ENCODE assay signal across 11 cellular contexts in genomic region chr1:1832820-1833219, GRCh38. TPM values are rescaled to one million over a fixed set of nuclear protein-coding genes. Genes with fewer than 3 reads are reported as not detected.
DNase-seq lines count a peak whose midpoint lies in the region; ATAC-seq and TF ChIP-seq lines count a peak whose summit lies in the region.
"Had no signal": no experiment of that assay in that cellular context is flagged by ENCODE, and none has a peak within 500 bp of the region (broad histone marks: within the 10 kb centered on the region; RNA-seq: fewer than 3 reads in every experiment).

No MANE protein-coding gene starts in this region.

- H3K27me3 Mint-ChIP-seq in activated CD4-positive, alpha-beta T cell treated with anti-CD3 and anti-CD28 coated beads, Interleukin-2, amount 10 ng/mL, durations not matched to agents 24 days and 14 days, result no peaks in the 10 kb centered on the region
- H3K27me3 Mint-ChIP-seq: central memory CD8-positive, alpha-beta T cell had no signal

- intact Hi-C loops in activated CD4-positive, alpha-beta T cell treated with anti-CD3 and anti-CD28 coated beads, Interleukin-2, amount 10 ng/mL, durations not matched to agents 24 days and 14 days (cut with micrococcal nuclease), result no loop called here
- intact Hi-C loops in colonic mucosa (cut with DNase I), result no loop called here

- H3K27ac Mint-ChIP-seq in activated CD4-positive, alpha-beta T cell treated with anti-CD3 and anti-CD28 coated beads, Interleukin-2, amount 10 ng/mL, durations not matched to agents 24 days and 14 days, result peak overlapping the region; percentile 71

- TF ChIP-seq CTCF in foreskin keratinocyte (conservative IDR thresholded peaks at IDR 0.05) (no peak), retinal pigment epithelial cell (conservative IDR thresholded peaks at IDR 0.05; ENCODE audit: low read depth, low read length) (no peak), colonic mucosa (IDR thresholded peaks at IDR 0.05) (no peak)

- H3K27ac ChIP-seq in foreskin keratinocyte, result no peak overlapping the region
- no peak overlapping the region for H3K27ac ChIP-seq in colonic mucosa
- H3K27ac ChIP-seq: SJSA1 had no signal

- peaks cover 37% of the 10 kb centered on the region for H3K36me3 Mint-ChIP-seq in activated CD4-positive, alpha-beta T cell treated with anti-CD3 and anti-CD28 coated beads, Interleukin-2, amount 10 ng/mL, durations not matched to agents 24 days and 14 days (ENCODE audit: low read depth)

- no peak for DNase-seq in activated CD4-positive, alpha-beta T cell treated with anti-CD3 and anti-CD28 coated beads, Interleukin-2, amount 10 ng/mL, durations not matched to agents 24 days and 14 days
- no peak for DNase-seq in activated CD4-positive, alpha-beta T cell treated with anti-CD3 and anti-CD28 coated beads, Interleukin-2, amount 50 U/mL, for 4 hours
- DNase-seq in foreskin keratinocyte, result no peak
- peak; percentile 85 for DNase-seq in retinal pigment epithelial cell (ENCODE audit: low read depth)
- no peak for DNase-seq in colonic mucosa
- no peak for DNase-seq in stimulated activated CD8-positive, alpha-beta memory T cell treated with anti-CD3 and anti-CD28 coated beads, Interleukin-4, amount 100 ng/mL, for 48 hours
- DNase-seq: foreskin melanocyte had no signal

- ATAC-seq in SK-N-SH treated with all-trans-retinoic acid at 6 μM for 48 hours (peak; percentile 71), foreskin keratinocyte (peak; percentile 11), GM19395 (IDR thresholded peaks at IDR 0.05; ENCODE audit: unreplicated experiment) (no peak)

- peaks cover 16% of the 10 kb centered on the region for H3K4me1 Mint-ChIP-seq in activated CD4-positive, alpha-beta T cell treated with anti-CD3 and anti-CD28 coated beads, Interleukin-2, amount 10 ng/mL, durations not matched to agents 24 days and 14 days

- H3K9ac ChIP-seq in colonic mucosa (ENCODE audit: low read depth in 2 of 2, low read length in 2 of 2), result no peak overlapping the region

- H3K27me3 ChIP-seq in foreskin keratinocyte (no peaks in the 10 kb centered on the region), colonic mucosa (no peaks in the 10 kb centered on the region)
- H3K27me3 ChIP-seq: SJSA1 had no signal

- H3K4me3 Mint-ChIP-seq in activated CD4-positive, alpha-beta T cell treated with anti-CD3 and anti-CD28 coated beads, Interleukin-2, amount 10 ng/mL, durations not matched to agents 24 days and 14 days, result no peak overlapping the region
- H3K4me3 Mint-ChIP-seq: central memory CD8-positive, alpha-beta T cell had no signal

- H3K4me1 ChIP-seq in foreskin keratinocyte (peaks cover 31% of the 10 kb centered on the region), colonic mucosa (no peaks in the 10 kb centered on the region)

- no peaks in the 10 kb centered on the region for H3K9me3 ChIP-seq in colonic mucosa
- H3K9me3 ChIP-seq: SJSA1 had no signal

- H3K36me3 ChIP-seq in colonic mucosa, result no peaks in the 10 kb centered on the region

- no peaks in the 10 kb centered on the region for H3K9me3 Mint-ChIP-seq in activated CD4-positive, alpha-beta T cell treated with anti-CD3 and anti-CD28 coated beads, Interleukin-2, amount 10 ng/mL, durations not matched to agents 24 days and 14 days
- H3K9me3 Mint-ChIP-seq: central memory CD8-positive, alpha-beta T cell had no signal

- no peak overlapping the region for H3K4me3 ChIP-seq in retinal pigment epithelial cell (ENCODE audit: low read length)
- H3K4me3 ChIP-seq in colonic mucosa, result no peak overlapping the region
- H3K4me3 ChIP-seq: SJSA1 had no signal

TF ChIP-seq in SK-N-SH treated with all-trans-retinoic acid at 6 μM for 48 hours, 23 proteins besides CTCF, POLR2A, EP300 and RAD21:
- TF ChIP-seq TSHZ2 (CRISPR knock-in tag; IDR thresholded peaks at IDR 0.05) (peak; percentile 69; the same call in 1 of the 2 replicates), BACH2 (CRISPR knock-in tag; IDR thresholded peaks at IDR 0.05; ENCODE audit: borderline replicate concordance) (no peak), TCF4 (CRISPR knock-in tag; IDR thresholded peaks at IDR 0.05; ENCODE audit: borderline replicate concordance) (peak; percentile 58; the same call in 1 of the 2 replicates)

RNA-seq across cellular contexts. Expression of gene NADK, which starts 54.5 kb away (rescaled TPM):
- total RNA-seq in activated CD4-positive, alpha-beta T cell treated with anti-CD3 and anti-CD28 coated beads, Interleukin-2, amount 10 ng/mL, durations not matched to agents 24 days and 14 days, result 91.3 and 94.5 TPM in 2 replicates
- total RNA-seq in foreskin keratinocyte (50.8 and 56.3 TPM in 2 replicates), colonic mucosa (100 to 1,000 TPM; 122 to 146 TPM)
- polyA plus RNA-seq in foreskin keratinocyte, result 35.1 and 42.0 TPM in 2 replicates

RNA-seq across cellular contexts. Expression of gene GNB1, which starts 58.1 kb away (rescaled TPM):
- total RNA-seq in activated CD4-positive, alpha-beta T cell treated with anti-CD3 and anti-CD28 coated beads, Interleukin-2, amount 10 ng/mL, durations not matched to agents 24 days and 14 days, result 403 and 422 TPM in 2 replicates
- total RNA-seq in foreskin keratinocyte, result 251 and 257 TPM in 2 replicates
- 195 and 222 TPM in 2 replicates for polyA plus RNA-seq in foreskin keratinocyte
- 100 to 1,000 TPM; 281 to 367 TPM for total RNA-seq in colonic mucosa
